Comparison of ENCODE assay signal across 16 cellular contexts in the genomic region with DNA sequence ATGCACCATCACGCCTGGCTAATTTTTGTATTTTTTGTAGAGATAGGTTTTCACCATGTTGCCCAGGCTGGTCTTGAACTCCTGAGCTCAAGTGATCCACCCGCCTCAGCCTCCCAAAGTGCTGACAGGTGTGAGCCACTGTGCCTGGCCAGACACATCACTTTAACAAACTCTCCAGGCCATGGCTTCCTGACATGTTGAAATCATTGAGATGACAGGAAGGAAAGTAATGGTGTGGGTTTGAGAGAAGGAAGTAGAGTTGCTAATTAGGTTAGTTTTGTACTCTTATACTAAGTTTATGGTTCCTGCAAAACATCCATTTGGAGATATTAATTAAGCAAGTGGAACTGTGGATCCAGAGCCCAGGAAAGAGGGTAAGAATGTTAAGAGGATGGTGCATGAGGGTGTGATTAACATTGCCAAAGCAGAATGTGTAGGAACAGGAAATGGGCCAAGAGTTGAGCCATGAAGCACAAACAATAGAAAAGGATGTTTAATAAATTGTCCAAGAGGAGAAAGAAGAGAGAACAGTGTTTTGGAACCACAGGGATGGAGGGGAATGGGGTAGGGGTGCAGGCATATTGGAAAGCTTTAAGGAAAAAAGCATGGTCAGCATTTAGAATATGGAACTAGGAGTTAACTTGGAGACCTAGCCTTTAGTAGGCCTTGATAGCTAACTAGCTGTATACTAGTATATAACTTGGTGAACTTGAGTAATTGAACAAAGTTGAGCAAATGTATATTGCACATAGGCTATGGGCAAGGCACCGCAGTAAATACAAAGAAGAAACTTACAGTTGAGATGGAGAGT.
DNase-seq lines count a peak whose midpoint lies in the region; ATAC-seq and TF ChIP-seq lines count a peak whose summit lies in the region.
"Had no signal": no experiment of that assay in that cellular context is flagged by ENCODE, and none has a peak within 500 bp of the region (broad histone marks: within the 10 kb centered on the region; RNA-seq: fewer than 3 reads in every experiment).

No MANE protein-coding gene starts in this region.

- peaks cover 14% of the 10 kb centered on the region for H3K9me3 Mint-ChIP-seq in T-helper 2 cell treated with Interferon-gamma antibody and Interleukin-4, amounts not matched to agents 5 μg/mL and 100 μg/mL, for 36 hours
- no peaks in the 10 kb centered on the region for H3K9me3 Mint-ChIP-seq in activated CD8-positive, alpha-beta T cell treated with anti-CD3 and anti-CD28 coated beads, Interleukin-2, amount 10 ng/mL, durations not matched to agents 7 days and 5 days (ENCODE audit: insufficient read depth)
- peaks cover 11% of the 10 kb centered on the region for H3K9me3 Mint-ChIP-seq in natural killer cell treated with Interleukin-12 subunit alpha and Interleukin-12 subunit beta and Interleukin-15 and Interleukin-18, amount 100 ng/mL, for 72 hours
- no peaks in the 10 kb centered on the region for H3K9me3 Mint-ChIP-seq in nephron progenitor cell
- no peaks in the 10 kb centered on the region for H3K9me3 Mint-ChIP-seq in type B pancreatic cell
- H3K9me3 Mint-ChIP-seq: brain; dendritic cell treated with granulocyte-macrophage colony-stimulating factor and Interleukin-4, amounts not matched to agents 40 ng/mL and 50 ng/mL, for 4 days had no signal

- H3K36me3 Mint-ChIP-seq in T-helper 2 cell treated with Interferon-gamma antibody and Interleukin-4, amounts not matched to agents 5 μg/mL and 100 μg/mL, for 36 hours (ENCODE audit: low read depth), result peaks cover 17% of the 10 kb centered on the region
- H3K36me3 Mint-ChIP-seq in activated CD8-positive, alpha-beta T cell treated with anti-CD3 and anti-CD28 coated beads, Interleukin-2, amount 10 ng/mL, durations not matched to agents 7 days and 5 days (ENCODE audit: low read depth), result peaks cover 20% of the 10 kb centered on the region
- H3K36me3 Mint-ChIP-seq in natural killer cell treated with Interleukin-12 subunit alpha and Interleukin-12 subunit beta and Interleukin-15 and Interleukin-18, amount 100 ng/mL, for 72 hours, result no peaks in the 10 kb centered on the region
- H3K36me3 Mint-ChIP-seq in nephron progenitor cell (ENCODE audit: low read depth) (peaks cover 4% of the 10 kb centered on the region), type B pancreatic cell (peaks cover 22% of the 10 kb centered on the region)

- H3K4me3 Mint-ChIP-seq in T-helper 2 cell treated with Interferon-gamma antibody and Interleukin-4, amounts not matched to agents 5 μg/mL and 100 μg/mL, for 36 hours, result peak overlapping the region; percentile 28
- no peak overlapping the region for H3K4me3 Mint-ChIP-seq in activated CD8-positive, alpha-beta T cell treated with anti-CD3 and anti-CD28 coated beads, Interleukin-2, amount 10 ng/mL, durations not matched to agents 7 days and 5 days
- H3K4me3 Mint-ChIP-seq in natural killer cell treated with Interleukin-12 subunit alpha and Interleukin-12 subunit beta and Interleukin-15 and Interleukin-18, amount 100 ng/mL, for 72 hours, result peak overlapping the region; percentile 35
- H3K4me3 Mint-ChIP-seq in nephron progenitor cell, result no peak overlapping the region
- no peak overlapping the region for H3K4me3 Mint-ChIP-seq in type B pancreatic cell
- H3K4me3 Mint-ChIP-seq: brain; dendritic cell treated with granulocyte-macrophage colony-stimulating factor and Interleukin-4, amounts not matched to agents 40 ng/mL and 50 ng/mL, for 4 days had no signal

- POLR2A ChIA-PET in activated CD8-positive, alpha-beta T cell treated with anti-CD3 and anti-CD28 coated beads, Interleukin-2, amount 10 ng/mL, durations not matched to agents 7 days and 5 days (lab: Charles Lee), result no interaction called here

- peaks cover 47% of the 10 kb centered on the region for H3K4me1 Mint-ChIP-seq in T-helper 2 cell treated with Interferon-gamma antibody and Interleukin-4, amounts not matched to agents 5 μg/mL and 100 μg/mL, for 36 hours (ENCODE audit: low read depth)
- H3K4me1 Mint-ChIP-seq in activated CD8-positive, alpha-beta T cell treated with anti-CD3 and anti-CD28 coated beads, Interleukin-2, amount 10 ng/mL, durations not matched to agents 7 days and 5 days (ENCODE audit: low read depth), result peaks cover 60% of the 10 kb centered on the region
- H3K4me1 Mint-ChIP-seq in natural killer cell treated with Interleukin-12 subunit alpha and Interleukin-12 subunit beta and Interleukin-15 and Interleukin-18, amount 100 ng/mL, for 72 hours (ENCODE audit: low read depth in 2 of 2), result peaks cover 35 to 39% of the 10 kb centered on the region in 2 donors
- peaks cover 14% of the 10 kb centered on the region for H3K4me1 Mint-ChIP-seq in nephron progenitor cell
- peaks cover 4% of the 10 kb centered on the region for H3K4me1 Mint-ChIP-seq in type B pancreatic cell (ENCODE audit: unreplicated experiment)

- H3K27ac Mint-ChIP-seq in T-helper 2 cell treated with Interferon-gamma antibody and Interleukin-4, amounts not matched to agents 5 μg/mL and 100 μg/mL, for 36 hours, result peak overlapping the region; percentile 91
- peak overlapping the region; percentile 92 for H3K27ac Mint-ChIP-seq in activated CD8-positive, alpha-beta T cell treated with anti-CD3 and anti-CD28 coated beads, Interleukin-2, amount 10 ng/mL, durations not matched to agents 7 days and 5 days
- peak overlapping the region; percentile 77 to 93 for H3K27ac Mint-ChIP-seq in natural killer cell treated with Interleukin-12 subunit alpha and Interleukin-12 subunit beta and Interleukin-15 and Interleukin-18, amount 100 ng/mL, for 72 hours
- H3K27ac Mint-ChIP-seq in nephron progenitor cell (no peak overlapping the region), type B pancreatic cell (no peak overlapping the region)

- no peak for DNase-seq in T-helper 2 cell treated with Interferon-gamma antibody and Interleukin-4, amounts not matched to agents 5 μg/mL and 100 μg/mL, for 36 hours (ENCODE audit: low spot score)
- DNase-seq in T-helper 2 cell (no peak), Kasumi-1 (lab: John Stamatoyannopoulos, UW) (peak; percentile 89 to 90), nephron progenitor cell (no peak), type B pancreatic cell (ENCODE audit: extremely low spot score, unreplicated experiment) (no peak), NCI-H226 (no peak)
- no peak for DNase-seq in activated CD8-positive, alpha-beta T cell treated with anti-CD3 and anti-CD28 coated beads, Interleukin-2, amount 10 ng/mL, durations not matched to agents 7 days and 5 days
- DNase-seq in natural killer cell treated with Interleukin-12 subunit alpha and Interleukin-12 subunit beta and Interleukin-15 and Interleukin-18, amount 100 ng/mL, for 72 hours (ENCODE audit: low spot score), result no peak
- DNase-seq: activated effector memory CD4-positive, alpha-beta T cell treated with anti-CD3 and anti-CD28 coated beads, Interleukin-2, amount 50 U/mL, for 16 hours; erythroblast; heart left ventricle; NCI-H2029 treated with DMSO at 0.1 percent for 48 hours; NCI-H526 treated with DMSO at 0.1 percent for 48 hours; stimulated activated naive CD4-positive, alpha-beta T cell treated with Interleukin-2 at 50 U/mL for 16 hours had no signal

- no peak for TF ChIP-seq CTCF in nephron progenitor cell (IDR thresholded peaks at IDR 0.05)
- no peak for TF ChIP-seq CTCF in type B pancreatic cell (conservative IDR thresholded peaks at IDR 0.05)

- H3K27me3 Mint-ChIP-seq in T-helper 2 cell treated with Interferon-gamma antibody and Interleukin-4, amounts not matched to agents 5 μg/mL and 100 μg/mL, for 36 hours (ENCODE audit: low read depth), result no peaks in the 10 kb centered on the region
- H3K27me3 Mint-ChIP-seq in activated CD8-positive, alpha-beta T cell treated with anti-CD3 and anti-CD28 coated beads, Interleukin-2, amount 10 ng/mL, durations not matched to agents 7 days and 5 days (ENCODE audit: low read depth), result no peaks in the 10 kb centered on the region
- H3K27me3 Mint-ChIP-seq in natural killer cell treated with Interleukin-12 subunit alpha and Interleukin-12 subunit beta and Interleukin-15 and Interleukin-18, amount 100 ng/mL, for 72 hours, result no peaks in the 10 kb centered on the region
- H3K27me3 Mint-ChIP-seq in nephron progenitor cell (ENCODE audit: low read depth, poor library complexity) (no peaks in the 10 kb centered on the region), type B pancreatic cell (no peaks in the 10 kb centered on the region)
- H3K27me3 Mint-ChIP-seq: brain; dendritic cell treated with granulocyte-macrophage colony-stimulating factor and Interleukin-4, amounts not matched to agents 40 ng/mL and 50 ng/mL, for 4 days had no signal

- CTCF ChIA-PET in activated CD8-positive, alpha-beta T cell treated with anti-CD3 and anti-CD28 coated beads, Interleukin-2, amount 10 ng/mL, durations not matched to agents 7 days and 5 days (lab: Charles Lee), result no interaction called here

- ATAC-seq in activated CD8-positive, alpha-beta T cell treated with anti-CD3 and anti-CD28 coated beads, Interleukin-2, amount 10 ng/mL, durations not matched to agents 7 days and 5 days, result no peak
- ATAC-seq in natural killer cell treated with Interleukin-12 subunit alpha and Interleukin-12 subunit beta and Interleukin-15 and Interleukin-18, amount 100 ng/mL, for 72 hours, result peak in 1 of 2 donors; percentile 45

Comparison
In these comparisons a context has a peak if more than half of its experiments do, and no peak if none do; other contexts are left out.
1. DNase-seq: peak in Kasumi-1 (2 of 2); none in T-helper 2 cell treated with Interferon-gamma antibody and Interleukin-4, amounts not matched to agents 5 μg/mL and 100 μg/mL, for 36 hours (single experiment), T-helper 2 cell (0 of 5), activated CD8-positive, alpha-beta T cell treated with anti-CD3 and anti-CD28 coated beads, Interleukin-2, amount 10 ng/mL, durations not matched to agents 7 days and 5 days (single experiment), natural killer cell treated with Interleukin-12 subunit alpha and Interleukin-12 subunit beta and Interleukin-15 and Interleukin-18, amount 100 ng/mL, for 72 hours (single experiment), nephron progenitor cell (single experiment), type B pancreatic cell (single experiment) and NCI-H226 (single experiment).
2. H3K27ac Mint-ChIP-seq: peak in T-helper 2 cell treated with Interferon-gamma antibody and Interleukin-4, amounts not matched to agents 5 μg/mL and 100 μg/mL, for 36 hours (single experiment), activated CD8-positive, alpha-beta T cell treated with anti-CD3 and anti-CD28 coated beads, Interleukin-2, amount 10 ng/mL, durations not matched to agents 7 days and 5 days (single experiment) and natural killer cell treated with Interleukin-12 subunit alpha and Interleukin-12 subunit beta and Interleukin-15 and Interleukin-18, amount 100 ng/mL, for 72 hours (2 of 2); none in nephron progenitor cell (single experiment) and type B pancreatic cell (single experiment).
3. H3K4me3 Mint-ChIP-seq: peak in T-helper 2 cell treated with Interferon-gamma antibody and Interleukin-4, amounts not matched to agents 5 μg/mL and 100 μg/mL, for 36 hours (single experiment) and natural killer cell treated with Interleukin-12 subunit alpha and Interleukin-12 subunit beta and Interleukin-15 and Interleukin-18, amount 100 ng/mL, for 72 hours (single experiment); none in activated CD8-positive, alpha-beta T cell treated with anti-CD3 and anti-CD28 coated beads, Interleukin-2, amount 10 ng/mL, durations not matched to agents 7 days and 5 days (single experiment), nephron progenitor cell (single experiment) and type B pancreatic cell (single experiment).